Comparison of ENCODE assay signal across 10 cellular contexts in genomic region chr12:14157129-14157747, GRCh38.
DNase-seq lines count a peak whose midpoint lies in the region; ATAC-seq and TF ChIP-seq lines count a peak whose summit lies in the region.
"Had no signal": no experiment of that assay in that cellular context is flagged by ENCODE, and none has a peak within 500 bp of the region (broad histone marks: within the 10 kb centered on the region; RNA-seq: fewer than 3 reads in every experiment).

No MANE protein-coding gene starts in this region.

- H3K27me3 ChIP-seq in spleen (replicated peaks in 1 of 7): no peaks in the 10 kb centered on the region
- H3K27me3 ChIP-seq: colonic mucosa had no signal

- ATAC-seq in GM19025 (IDR thresholded peaks at IDR 0.05; ENCODE audit: low read depth, unreplicated experiment) (peak; percentile 98), GM21825 (IDR thresholded peaks at IDR 0.05; ENCODE audit: unreplicated experiment) (peak; percentile 98), HG03460 (IDR thresholded peaks at IDR 0.05; ENCODE audit: unreplicated experiment) (peak; percentile 98)

- no peaks in the 10 kb centered on the region for H3K36me3 ChIP-seq in spleen
- H3K36me3 ChIP-seq: colonic mucosa had no signal

- intact Hi-C loops in spleen (cut with DNase I; ENCODE audit: low total_unique reads): no loop called here

- no peak for DNase-seq in spleen
- DNase-seq in pons (ENCODE audit: low spot score): no peak
- DNase-seq in activated gamma-delta T cell treated with Interleukin-2 at 50 U/mL for 16 hours: no peak
- no peak for DNase-seq in COLO668 (lab: John Stamatoyannopoulos, UW; ENCODE audit: unreplicated experiment)
- DNase-seq: activated T-cell treated with anti-CD3 and anti-CD28 coated beads, Interleukin-2, amount 50 U/mL, for 1 hour; colonic mucosa had no signal

- no peak overlapping the region for H3K4me3 ChIP-seq in spleen
- H3K4me3 ChIP-seq: colonic mucosa, SK-N-MC had no signal

- TF ChIP-seq CTCF in spleen (IDR thresholded peaks at IDR 0.05 in 8 of 11, conservative IDR thresholded peaks at IDR 0.05 in 3 of 11): no peak

- peaks cover 0 to 46% (median 10%) of the 10 kb centered on the region in 6 donors for H3K4me1 ChIP-seq in spleen
- H3K4me1 ChIP-seq: colonic mucosa had no signal

- no peaks in the 10 kb centered on the region for H3K9me3 ChIP-seq in spleen
- H3K9me3 ChIP-seq: colonic mucosa had no signal

- peak overlapping the region in 6 of 8 donors; percentile 10 to 77 (median 58) for H3K27ac ChIP-seq in spleen
- H3K27ac ChIP-seq: colonic mucosa, SK-N-MC had no signal

- WGBS in spleen, 5 donors: 75 to 82% (median 77%) methylated on average over 3 of the region's 3 CpGs

- no peak for TF ChIP-seq POLR2A in spleen (IDR thresholded peaks at IDR 0.05)
